ENCODE assay signal across 8 cellular contexts in genomic region chr11:32584921-32585320, GRCh38. TPM values are rescaled to one million over a fixed set of nuclear protein-coding genes. Genes with fewer than 3 reads are reported as not detected.
DNase-seq lines count a peak whose midpoint lies in the region; ATAC-seq and TF ChIP-seq lines count a peak whose summit lies in the region.

No MANE protein-coding gene starts in this region.

- CTCF ChIA-PET in BJ (lab: Yijun Ruan, JAX): no interaction called here

- H3K4me1 ChIP-seq in Karpas-422 (ENCODE audit: low read length) (peaks cover 23% of the 10 kb centered on the region), colonic mucosa (no peaks in the 10 kb centered on the region), muscle layer of duodenum (ENCODE audit: control insufficient read depth in 1 of 2, insufficient read depth in 2 of 2, low read length in 2 of 2) (peaks cover 12 to 13% of the 10 kb centered on the region in 2 donors)

- H3K9me3 ChIP-seq in Karpas-422 (ENCODE audit: low read length): no peaks in the 10 kb centered on the region
- H3K9me3 ChIP-seq in colonic mucosa: no peaks in the 10 kb centered on the region
- no peaks in the 10 kb centered on the region for H3K9me3 ChIP-seq in muscle layer of duodenum (ENCODE audit: control insufficient read depth in 1 of 2, low read length in 2 of 2)

- H4K20me1 ChIP-seq in Karpas-422 (ENCODE audit: insufficient read depth, low read depth, low read length): peaks cover 42% of the 10 kb centered on the region

- H3K4me2 ChIP-seq in Karpas-422 (ENCODE audit: low read depth, low read length, poor library complexity, severe bottlenecking): peak overlapping the region; percentile 94

- H3K9me2 ChIP-seq in Karpas-422 (replicated peaks; ENCODE audit: insufficient read depth, low read length): no peaks in the 10 kb centered on the region

- intact Hi-C loops in colonic mucosa (cut with DNase I): no loop called here

- TF ChIP-seq CTCF in BJ (IDR thresholded peaks at IDR 0.05; ENCODE audit: insufficient read depth, low read depth, low read length): no peak
- no peak for TF ChIP-seq CTCF in colonic mucosa (IDR thresholded peaks at IDR 0.05)

- H3K27ac ChIP-seq in Karpas-422 (ENCODE audit: low read length): peak overlapping the region; percentile 10; the same call in 1 of the 2 replicates
- peak overlapping the region; percentile 73 for H3K27ac ChIP-seq in colonic mucosa
- no peak overlapping the region for H3K27ac ChIP-seq in muscle layer of duodenum (ENCODE audit: low read length)

- H3K36me3 ChIP-seq in BJ (ENCODE audit: control insufficient read depth, insufficient read depth, low read length) (no peaks in the 10 kb centered on the region; the same call in 1 of the 2 replicates), Karpas-422 (ENCODE audit: insufficient read depth, low read length) (peaks cover 31% of the 10 kb centered on the region), colonic mucosa (peaks cover 7% of the 10 kb centered on the region), muscle layer of duodenum (ENCODE audit: control insufficient read depth in 1 of 2, insufficient read depth in 2 of 2, low read length in 2 of 2) (peaks cover 12 to 15% of the 10 kb centered on the region in 2 donors)

- no peaks in the 10 kb centered on the region for H3K27me3 ChIP-seq in BJ (ENCODE audit: control insufficient read depth, insufficient read depth, low read length)
- no peaks in the 10 kb centered on the region for H3K27me3 ChIP-seq in Karpas-422 (ENCODE audit: low read length)
- H3K27me3 ChIP-seq in colonic mucosa: no peaks in the 10 kb centered on the region
- H3K27me3 ChIP-seq in muscle layer of duodenum (ENCODE audit: low read depth, low read length): no peaks in the 10 kb centered on the region

- no peak for ATAC-seq in GM18867 (IDR thresholded peaks at IDR 0.05; ENCODE audit: unreplicated experiment)

- H3K4me3 ChIP-seq in BJ (ENCODE audit: low read depth, low read length): peak overlapping the region; percentile 78
- H3K4me3 ChIP-seq in Karpas-422 (ENCODE audit: low read length): peak overlapping the region; percentile 74
- H3K4me3 ChIP-seq in colonic mucosa: peak overlapping the region; percentile 90
- H3K4me3 ChIP-seq in muscle layer of duodenum (ENCODE audit: low read depth in 1 of 2, low read length in 2 of 2): peak overlapping the region; percentile 71 to 97

- POLR2A ChIA-PET in BJ (lab: Charles Lee): no interaction called here

- no peak overlapping the region for H2AFZ ChIP-seq in Karpas-422 (ENCODE audit: low read length)

- peaks cover 63% of the 10 kb centered on the region for H3K79me2 ChIP-seq in Karpas-422 (ENCODE audit: low read length)

- H3K9ac ChIP-seq in Karpas-422 (ENCODE audit: low read length): peak overlapping the region; percentile 98
- H3K9ac ChIP-seq in colonic mucosa (ENCODE audit: low read depth in 2 of 2, low read length in 2 of 2): peak overlapping the region in 1 of 2 donors; percentile 46

- DNase-seq in BJ (ENCODE audit: low read depth): no peak
- no peak for DNase-seq in Karpas-422
- no peak for DNase-seq in colonic mucosa
- no peak for DNase-seq in medulla oblongata (ENCODE audit: extremely low spot score)
- no peak for DNase-seq in NCI-H2107 treated with DMSO at 0.1 percent for 48 hours (lab: John Stamatoyannopoulos, UW; ENCODE audit: unreplicated experiment)
- no peak for DNase-seq in NCI-H1417 (lab: John Stamatoyannopoulos, UW)

RNA-seq across cellular contexts. Expression of gene EIF3M, which starts 1.3 kb away (rescaled TPM):
- polyA plus RNA-seq in BJ (2011; rRNA removed): 202 and 394 TPM in 2 replicates
- 79.1 and 101 TPM in 2 replicates for polyA minus RNA-seq in BJ (2011; rRNA and poly(A)+ RNA removed)
- total RNA-seq in Karpas-422 (2014; rRNA removed; shearing (Covaris generic); ENCODE audit: low replicate concordance): 638 and 873 TPM in 2 replicates
- 100 to 1,000 TPM; 190 to 195 TPM for total RNA-seq in colonic mucosa
